ENCODE assay signal across 12 cellular contexts in genomic region chr11:8865304-8865703, GRCh38.
"Had no signal": no experiment of that assay in that cellular context is flagged by ENCODE, and none has a peak within 500 bp of the region (broad histone marks: within the 10 kb centered on the region; RNA-seq: fewer than 3 reads in every experiment).

No MANE protein-coding gene starts in this region.

- H3K36me3 Mint-ChIP-seq: naive thymus-derived CD4-positive, alpha-beta T cell had no signal

- H3K4me2 ChIP-seq: hepatocyte had no signal

- H3K9me3 Mint-ChIP-seq: activated naive CD4-positive, alpha-beta T cell treated with anti-CD3 and anti-CD28 coated beads for 36 hours had no signal

- H3K27ac ChIP-seq: cardiac muscle cell, coronary artery, hepatocyte, tibial artery, VCaP had no signal

- H2AFZ ChIP-seq: hepatocyte had no signal

- H3K27ac Mint-ChIP-seq: activated naive CD4-positive, alpha-beta T cell treated with anti-CD3 and anti-CD28 coated beads for 36 hours; naive thymus-derived CD4-positive, alpha-beta T cell had no signal

- DNase-seq: activated CD4-positive, alpha-beta T cell treated with anti-CD3 and anti-CD28 coated beads for 4 hours; activated naive CD4-positive, alpha-beta T cell treated with anti-CD3 and anti-CD28 coated beads for 36 hours; effector CD8-positive, alpha-beta T cell; naive thymus-derived CD4-positive, alpha-beta T cell; SIG-M5; stimulated activated CD4-positive, alpha-beta T cell treated with anti-CD3 and anti-CD28 coated beads, Interleukin-4, amount 100 ng/mL, for 24 hours; T1000; tibial artery had no signal

- ATAC-seq: naive thymus-derived CD4-positive, alpha-beta T cell had no signal

- H3K27me3 ChIP-seq: cardiac muscle cell, hepatocyte, tibial artery had no signal

- H3K4me3 Mint-ChIP-seq: activated naive CD4-positive, alpha-beta T cell treated with anti-CD3 and anti-CD28 coated beads for 36 hours; naive thymus-derived CD4-positive, alpha-beta T cell had no signal

- H3K36me3 ChIP-seq: cardiac muscle cell, tibial artery had no signal

- H3K4me1 ChIP-seq: tibial artery had no signal

- H3K4me3 ChIP-seq: cardiac muscle cell, coronary artery, hepatocyte, tibial artery had no signal

- H3K9me3 ChIP-seq: tibial artery had no signal
